In the genomic region with DNA sequence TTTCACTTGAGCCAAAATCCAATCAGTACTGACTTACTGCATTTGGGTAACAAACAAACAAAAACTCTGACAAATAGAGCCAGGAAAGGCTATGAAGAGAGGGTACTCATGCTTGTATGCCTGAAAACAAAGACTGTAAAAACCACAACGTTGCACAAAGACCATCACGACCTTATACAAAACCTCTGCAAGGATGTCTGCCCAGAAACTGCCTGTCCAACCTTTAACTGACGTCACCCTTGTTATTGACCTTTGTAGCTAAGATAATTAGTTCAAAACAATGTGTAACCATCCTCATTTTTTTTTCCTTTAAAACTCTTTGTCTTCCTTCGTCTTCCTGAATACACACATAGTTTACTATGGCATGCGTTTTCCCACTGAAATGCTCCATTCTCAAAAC, we compare ENCODE assay signal across 10 cellular contexts. TPM values are rescaled to one million over a fixed set of nuclear protein-coding genes. Genes with fewer than 3 reads are reported as not detected.
DNase-seq lines count a peak whose midpoint lies in the region; ATAC-seq, FAIRE-seq and TF ChIP-seq lines count a peak whose summit lies in the region.
"Had no signal": no experiment of that assay in that cellular context is flagged by ENCODE, and none has a peak within 500 bp of the region (broad histone marks: within the 10 kb centered on the region; RNA-seq: fewer than 3 reads in every experiment).

No MANE protein-coding gene starts in this region.

- H3K4me1 ChIP-seq in kidney (ENCODE audit: control insufficient read depth in 1 of 2, insufficient read depth in 1 of 2, low read depth in 1 of 2, low read length in 2 of 2) = peaks cover 10 to 11% of the 10 kb centered on the region in 2 donors
- H3K4me1 ChIP-seq in suprapubic skin = peaks cover 34% of the 10 kb centered on the region

- H3K4me1 Mint-ChIP-seq in activated T-cell treated with anti-CD3 and anti-CD28 coated beads, Interleukin-2, amount 50 U/mL, for 72 hours (ENCODE audit: low read depth) = peaks cover 26% of the 10 kb centered on the region
- H3K4me1 Mint-ChIP-seq in activated T-helper 1 cell treated with anti-CD3 and anti-CD28 coated beads, Interleukin-12 subunit alpha, Interleukin-12 subunit beta, Interleukin-2, Interleukin-4 antibody, amounts not matched to agents 30 ng/mL and 10 ng/mL and 1 ng/mL, durations not matched to agents 14 hours and 24 hours and 36 hours (ENCODE audit: low read depth) = peaks cover 42% of the 10 kb centered on the region

- H3K4me3 Mint-ChIP-seq in activated T-cell treated with anti-CD3 and anti-CD28 coated beads, Interleukin-2, amount 50 U/mL, for 72 hours = peak overlapping the region; percentile 99
- peak overlapping the region; percentile 99 for H3K4me3 Mint-ChIP-seq in activated T-helper 1 cell treated with anti-CD3 and anti-CD28 coated beads, Interleukin-12 subunit alpha, Interleukin-12 subunit beta, Interleukin-2, Interleukin-4 antibody, amounts not matched to agents 30 ng/mL and 10 ng/mL and 1 ng/mL, durations not matched to agents 14 hours and 24 hours and 36 hours

- intact Hi-C loops in activated T-helper 1 cell treated with anti-CD3 and anti-CD28 coated beads, Interleukin-12 subunit alpha, Interleukin-12 subunit beta, Interleukin-2, Interleukin-4 antibody, amounts not matched to agents 30 ng/mL and 10 ng/mL and 1 ng/mL, durations not matched to agents 14 hours and 24 hours and 36 hours (cut with micrococcal nuclease) = loop anchor here (1.0 to 10.0 kb wide), 8 partner anchors 17 to 619 kb away; partner anchors contain the start of gene PICALM
- intact Hi-C loops in kidney (cut with DNase I) = no loop called here

- no peak for TF ChIP-seq CTCF in kidney (IDR thresholded peaks at IDR 0.05; ENCODE audit: borderline replicate concordance, extremely low read depth, insufficient read depth)
- no peak for TF ChIP-seq CTCF in suprapubic skin (IDR thresholded peaks at IDR 0.05)

- peak overlapping the region; percentile 91 to 96 for H3K4me3 ChIP-seq in kidney (ENCODE audit: low read length in 2 of 2)
- no peak overlapping the region for H3K4me3 ChIP-seq in suprapubic skin

- H3K27me3 Mint-ChIP-seq in activated T-cell treated with anti-CD3 and anti-CD28 coated beads, Interleukin-2, amount 50 U/mL, for 72 hours (ENCODE audit: low read depth) = no peaks in the 10 kb centered on the region
- no peaks in the 10 kb centered on the region for H3K27me3 Mint-ChIP-seq in activated T-helper 1 cell treated with anti-CD3 and anti-CD28 coated beads, Interleukin-12 subunit alpha, Interleukin-12 subunit beta, Interleukin-2, Interleukin-4 antibody, amounts not matched to agents 30 ng/mL and 10 ng/mL and 1 ng/mL, durations not matched to agents 14 hours and 24 hours and 36 hours (ENCODE audit: insufficient read depth)

- no peak for ATAC-seq in activated T-cell treated with anti-CD3 and anti-CD28 coated beads, Interleukin-2, amount 50 U/mL, for 72 hours (replicated peaks in 1 of 2)

- H3K27me3 ChIP-seq in suprapubic skin = no peaks in the 10 kb centered on the region
- H3K27me3 ChIP-seq: cardiac muscle cell had no signal

- H3K27ac ChIP-seq in kidney (ENCODE audit: low read depth in 2 of 2, low read length in 2 of 2) = peak overlapping the region in 1 of 2 donors; percentile 89
- peak overlapping the region; percentile 96 for H3K27ac ChIP-seq in suprapubic skin

- H3K27ac Mint-ChIP-seq in activated T-cell treated with anti-CD3 and anti-CD28 coated beads, Interleukin-2, amount 50 U/mL, for 72 hours = peak overlapping the region; percentile 89
- H3K27ac Mint-ChIP-seq in activated T-helper 1 cell treated with anti-CD3 and anti-CD28 coated beads, Interleukin-12 subunit alpha, Interleukin-12 subunit beta, Interleukin-2, Interleukin-4 antibody, amounts not matched to agents 30 ng/mL and 10 ng/mL and 1 ng/mL, durations not matched to agents 14 hours and 24 hours and 36 hours = peak overlapping the region; percentile 97

- TF ChIP-seq EP300 in suprapubic skin (IDR thresholded peaks at IDR 0.05) = no peak

- no peak for DNase-seq in activated T-cell treated with anti-CD3 and anti-CD28 coated beads, Interleukin-2, amount 50 U/mL, for 72 hours
- DNase-seq in activated T-cell treated with anti-CD3 and anti-CD28 coated beads, Interleukin-2, amount 50 U/mL, for 1 hour = no peak
- DNase-seq in activated T-helper 1 cell treated with anti-CD3 and anti-CD28 coated beads, Interleukin-12 subunit alpha, Interleukin-12 subunit beta, Interleukin-2, Interleukin-4 antibody, amounts not matched to agents 30 ng/mL and 10 ng/mL and 1 ng/mL, durations not matched to agents 14 hours and 24 hours and 36 hours (ENCODE audit: low spot score) = no peak
- no peak for DNase-seq in kidney
- no peak for DNase-seq in suprapubic skin (ENCODE audit: low spot score in 2 of 2)
- no peak for DNase-seq in NCI-H510A (lab: John Stamatoyannopoulos, UW)
- no peak for DNase-seq in SKM-1 (lab: John Stamatoyannopoulos, UW; ENCODE audit: unreplicated experiment)
- DNase-seq in stimulated activated CD4-positive, alpha-beta T cell treated with anti-CD3 and anti-CD28 coated beads, Interleukin-1b, Interleukin-23, amount 100 ng/mL, for 48 hours = no peak
- DNase-seq: Right ventricle myocardium superior had no signal

- TF ChIP-seq POLR2A in suprapubic skin (IDR thresholded peaks at IDR 0.05) = no peak

- no peak overlapping the region for H3K9ac ChIP-seq in kidney (ENCODE audit: low read length in 2 of 2)

- H3K36me3 Mint-ChIP-seq in activated T-cell treated with anti-CD3 and anti-CD28 coated beads, Interleukin-2, amount 50 U/mL, for 72 hours (ENCODE audit: insufficient read depth in 2 of 2) = peaks cover 15 to 23% of the 10 kb centered on the region in 2 donors
- peaks cover 26% of the 10 kb centered on the region for H3K36me3 Mint-ChIP-seq in activated T-helper 1 cell treated with anti-CD3 and anti-CD28 coated beads, Interleukin-12 subunit alpha, Interleukin-12 subunit beta, Interleukin-2, Interleukin-4 antibody, amounts not matched to agents 30 ng/mL and 10 ng/mL and 1 ng/mL, durations not matched to agents 14 hours and 24 hours and 36 hours (ENCODE audit: low read depth)

- no peaks in the 10 kb centered on the region for H3K9me3 Mint-ChIP-seq in activated T-cell treated with anti-CD3 and anti-CD28 coated beads, Interleukin-2, amount 50 U/mL, for 72 hours
- H3K9me3 Mint-ChIP-seq in activated T-helper 1 cell treated with anti-CD3 and anti-CD28 coated beads, Interleukin-12 subunit alpha, Interleukin-12 subunit beta, Interleukin-2, Interleukin-4 antibody, amounts not matched to agents 30 ng/mL and 10 ng/mL and 1 ng/mL, durations not matched to agents 14 hours and 24 hours and 36 hours = no peaks in the 10 kb centered on the region

- 76% methylated on average over 5 of the region's 5 CpGs for WGBS in suprapubic skin

- no peaks in the 10 kb centered on the region for H3K36me3 ChIP-seq in kidney (ENCODE audit: control insufficient read depth in 1 of 2, insufficient read depth in 2 of 2, low read length in 2 of 2)
- H3K36me3 ChIP-seq in suprapubic skin = no peaks in the 10 kb centered on the region

- no peak for FAIRE-seq in kidney (lab: Jason Lieb, UNC)

- no peaks in the 10 kb centered on the region for H3K9me3 ChIP-seq in kidney (ENCODE audit: control insufficient read depth in 1 of 2, low read length in 2 of 2)
- H3K9me3 ChIP-seq in suprapubic skin = no peaks in the 10 kb centered on the region

RNA-seq across cellular contexts. Expression of gene CREBZF, which starts 0.8 kb away (rescaled TPM):
- 10 to 100 TPM; 52.9 to 56.0 TPM for total RNA-seq in activated T-cell treated with anti-CD3 and anti-CD28 coated beads, Interleukin-2, amount 50 U/mL, for 72 hours
- total RNA-seq in activated T-helper 1 cell treated with anti-CD3 and anti-CD28 coated beads, Interleukin-12 subunit alpha, Interleukin-12 subunit beta, Interleukin-2, Interleukin-4 antibody, amounts not matched to agents 30 ng/mL and 10 ng/mL and 1 ng/mL, durations not matched to agents 14 hours and 24 hours and 36 hours = 52.0 and 55.9 TPM in 2 replicates
- total RNA-seq in kidney (44.7 TPM), suprapubic skin (10 to 100 TPM; 26.1 to 87.1 (median 32.8) TPM)
- polyA plus RNA-seq in kidney (ENCODE audit: insufficient read depth, low read depth, low replicate concordance) = 15.2 TPM

RNA-seq across cellular contexts. Expression of gene TMEM126A, which starts 18.0 kb away (rescaled TPM):
- 10 to 100 TPM; 38.6 to 42.5 TPM for total RNA-seq in activated T-cell treated with anti-CD3 and anti-CD28 coated beads, Interleukin-2, amount 50 U/mL, for 72 hours
- total RNA-seq in activated T-helper 1 cell treated with anti-CD3 and anti-CD28 coated beads, Interleukin-12 subunit alpha, Interleukin-12 subunit beta, Interleukin-2, Interleukin-4 antibody, amounts not matched to agents 30 ng/mL and 10 ng/mL and 1 ng/mL, durations not matched to agents 14 hours and 24 hours and 36 hours = 46.0 and 47.7 TPM in 2 replicates
- total RNA-seq in kidney (20.3 TPM), suprapubic skin (10 to 100 TPM; 13.9 to 19.4 (median 15.9) TPM)
- 63.8 TPM for polyA plus RNA-seq in kidney (ENCODE audit: insufficient read depth, low read depth, low replicate concordance)

RNA-seq across cellular contexts. Expression of gene CCDC89, which starts 20.2 kb away (rescaled TPM):
- total RNA-seq in activated T-cell treated with anti-CD3 and anti-CD28 coated beads, Interleukin-2, amount 50 U/mL, for 72 hours = under 1 TPM; 0.22 to 0.90 TPM
- total RNA-seq in activated T-helper 1 cell treated with anti-CD3 and anti-CD28 coated beads, Interleukin-12 subunit alpha, Interleukin-12 subunit beta, Interleukin-2, Interleukin-4 antibody, amounts not matched to agents 30 ng/mL and 10 ng/mL and 1 ng/mL, durations not matched to agents 14 hours and 24 hours and 36 hours = 0.39 and 0.62 TPM in 2 replicates
- 3.7 TPM for total RNA-seq in kidney
- 2.7 TPM for polyA plus RNA-seq in kidney (ENCODE audit: insufficient read depth, low read depth, low replicate concordance)
- total RNA-seq in suprapubic skin = 1 to 10 TPM in 1 of 4 donors, under 1 TPM in 2, not detected in 1; 0.72 to 1.8 (median 0.94) TPM

RNA-seq across cellular contexts. Expression of gene TMEM126B, which starts 37.4 kb away (rescaled TPM):
- 10 to 100 TPM; 51.8 to 55.2 TPM for total RNA-seq in activated T-cell treated with anti-CD3 and anti-CD28 coated beads, Interleukin-2, amount 50 U/mL, for 72 hours
- 52.5 and 57.2 TPM in 2 replicates for total RNA-seq in activated T-helper 1 cell treated with anti-CD3 and anti-CD28 coated beads, Interleukin-12 subunit alpha, Interleukin-12 subunit beta, Interleukin-2, Interleukin-4 antibody, amounts not matched to agents 30 ng/mL and 10 ng/mL and 1 ng/mL, durations not matched to agents 14 hours and 24 hours and 36 hours
- total RNA-seq in kidney = 51.5 TPM
- polyA plus RNA-seq in kidney (ENCODE audit: insufficient read depth, low read depth, low replicate concordance) = 54.7 TPM
- total RNA-seq in suprapubic skin = 10 to 100 TPM; 32.4 to 38.4 (median 34.8) TPM

RNA-seq across cellular contexts. Expression of gene DLG2, which starts 38.6 kb away (rescaled TPM):
- 1 to 10 TPM; 4.1 to 5.3 TPM for total RNA-seq in activated T-cell treated with anti-CD3 and anti-CD28 coated beads, Interleukin-2, amount 50 U/mL, for 72 hours
- total RNA-seq in activated T-helper 1 cell treated with anti-CD3 and anti-CD28 coated beads, Interleukin-12 subunit alpha, Interleukin-12 subunit beta, Interleukin-2, Interleukin-4 antibody, amounts not matched to agents 30 ng/mL and 10 ng/mL and 1 ng/mL, durations not matched to agents 14 hours and 24 hours and 36 hours = 1.2 and 2.1 TPM in 2 replicates
- 7.2 TPM for total RNA-seq in kidney
- 2.9 TPM for polyA plus RNA-seq in kidney (ENCODE audit: insufficient read depth, low read depth, low replicate concordance)
- 10 to 100 TPM; 37.9 to 71.5 (median 44.9) TPM for total RNA-seq in suprapubic skin
